ENCODE assay signal across 1 cellular context in the genomic region with DNA sequence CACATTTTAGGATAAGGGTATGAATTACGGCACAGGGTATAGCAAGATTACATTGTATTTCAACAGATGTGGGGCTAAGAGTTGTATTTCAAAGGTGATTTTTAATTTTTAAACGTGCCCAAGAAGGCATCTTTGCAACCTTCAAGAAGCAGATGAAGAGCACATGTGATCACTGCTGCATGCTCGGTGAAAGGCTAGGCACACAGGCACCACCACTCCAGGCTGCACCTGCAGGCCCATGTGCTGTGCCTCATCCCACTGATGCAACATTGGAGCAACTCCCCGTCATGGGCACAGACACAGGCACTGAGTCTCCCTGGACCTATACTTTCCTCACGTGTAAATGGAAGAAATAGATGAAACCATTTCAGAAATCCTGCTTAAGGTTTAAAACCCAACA.
TF ChIP-seq lines count a peak whose summit lies in the region.

No MANE protein-coding gene starts in this region.

TF ChIP-seq in K562, 482 proteins besides CTCF, POLR2A, EP300 and RAD21 (continued from another document and continues in another):
- TF ChIP-seq, protein P1, sequence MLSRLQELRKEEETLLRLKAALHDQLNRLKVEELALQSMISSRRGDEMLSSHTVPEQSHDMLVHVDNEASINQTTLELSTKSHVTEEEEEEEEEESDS (CRISPR knock-in tag; IDR thresholded peaks at IDR 0.05) = no peak
- TF ChIP-seq HMG20B (CRISPR knock-in tag; IDR thresholded peaks at IDR 0.05) (no peak), FOXO4 (CRISPR knock-in tag; IDR thresholded peaks at IDR 0.05) (no peak), DPF2 (IDR thresholded peaks at IDR 0.05) (no peak), ZBTB43 (CRISPR knock-in tag; IDR thresholded peaks at IDR 0.05) (no peak), NR2C1 (IDR thresholded peaks at IDR 0.05) (no peak), NR2C1 (tag; IDR thresholded peaks at IDR 0.05) (peak; percentile 55; the same call in 1 of the 2 replicates), RBM39 (optimal IDR thresholded peaks at IDR 0.05; ENCODE audit: low read depth, low read length) (no peak), TEAD2 (tag; IDR thresholded peaks at IDR 0.05) (no peak), ZFPM2 (CRISPR knock-in tag; IDR thresholded peaks at IDR 0.05) (no peak), COPS2 (conservative IDR thresholded peaks at IDR 0.05) (no peak), CEBPG (CRISPR knock-in tag; IDR thresholded peaks at IDR 0.05) (peak; percentile 93), CEBPG (tag; conservative IDR thresholded peaks at IDR 0.05 in 1 of 2, IDR thresholded peaks at IDR 0.05 in 1 of 2) (peak; percentile 66 to 92), ZNF586 (CRISPR knock-in tag; conservative IDR thresholded peaks at IDR 0.05) (no peak), PCBP1 (IDR thresholded peaks at IDR 0.05; ENCODE audit: low read depth, low read length, poor library complexity, severe bottlenecking) (no peak), FOXJ2 (tag; IDR thresholded peaks at IDR 0.05) (no peak), MIER1 (IDR thresholded peaks at IDR 0.05; ENCODE audit: low read depth) (no peak), ZZZ3 (IDR thresholded peaks at IDR 0.05) (no peak), PHF21A (IDR thresholded peaks at IDR 0.05; ENCODE audit: borderline replicate concordance, low read depth) (no peak), PURB (CRISPR knock-in tag; IDR thresholded peaks at IDR 0.05; ENCODE audit: low read depth) (no peak), ZNF592 (IDR thresholded peaks at IDR 0.05) (0 out of 2 replicates have a peak, but pooled peaks have one; percentile 56), HNRNPK (IDR thresholded peaks at IDR 0.05; ENCODE audit: low read depth, low read length, poor library complexity, severe bottlenecking) (no peak), NR2F6 (CRISPR knock-in tag; IDR thresholded peaks at IDR 0.05) (no peak), RBFOX2 (IDR thresholded peaks at IDR 0.05; ENCODE audit: low read depth, low read length) (0 out of 2 replicates have a peak, but pooled peaks have one; percentile 21), LCOR (CRISPR knock-in tag; IDR thresholded peaks at IDR 0.05) (no peak), MYC (IDR thresholded peaks at IDR 0.05; ENCODE audit: low read depth, low read length) (peak; percentile 97), MYC (CRISPR knock-in tag; IDR thresholded peaks at IDR 0.05; ENCODE audit: borderline replicate concordance, low read depth) (0 out of 2 replicates have a peak, but pooled peaks have one; percentile 55), ETV1 (tag; conservative IDR thresholded peaks at IDR 0.05; ENCODE audit: low read depth) (no peak)
- TF ChIP-seq, protein P2, sequence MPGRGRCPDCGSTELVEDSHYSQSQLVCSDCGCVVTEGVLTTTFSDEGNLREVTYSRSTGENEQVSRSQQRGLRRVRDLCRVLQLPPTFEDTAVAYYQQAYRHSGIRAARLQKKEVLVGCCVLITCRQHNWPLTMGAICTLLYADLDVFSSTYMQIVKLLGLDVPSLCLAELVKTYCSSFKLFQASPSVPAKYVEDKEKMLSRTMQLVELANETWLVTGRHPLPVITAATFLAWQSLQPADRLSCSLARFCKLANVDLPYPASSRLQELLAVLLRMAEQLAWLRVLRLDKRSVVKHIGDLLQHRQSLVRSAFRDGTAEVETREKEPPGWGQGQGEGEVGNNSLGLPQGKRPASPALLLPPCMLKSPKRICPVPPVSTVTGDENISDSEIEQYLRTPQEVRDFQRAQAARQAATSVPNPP (IDR thresholded peaks at IDR 0.05; ENCODE audit: borderline replicate concordance, insufficient read depth, insufficient read length) = no peak
- TF ChIP-seq, protein P3, sequence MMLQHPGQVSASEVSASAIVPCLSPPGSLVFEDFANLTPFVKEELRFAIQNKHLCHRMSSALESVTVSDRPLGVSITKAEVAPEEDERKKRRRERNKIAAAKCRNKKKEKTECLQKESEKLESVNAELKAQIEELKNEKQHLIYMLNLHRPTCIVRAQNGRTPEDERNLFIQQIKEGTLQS (IDR thresholded peaks at IDR 0.05) = peak; percentile 57; the same call in 1 of the 2 replicates
- TF ChIP-seq, protein P3 (CRISPR knock-in tag; conservative IDR thresholded peaks at IDR 0.05) = no peak
- TF ChIP-seq, protein P4, sequence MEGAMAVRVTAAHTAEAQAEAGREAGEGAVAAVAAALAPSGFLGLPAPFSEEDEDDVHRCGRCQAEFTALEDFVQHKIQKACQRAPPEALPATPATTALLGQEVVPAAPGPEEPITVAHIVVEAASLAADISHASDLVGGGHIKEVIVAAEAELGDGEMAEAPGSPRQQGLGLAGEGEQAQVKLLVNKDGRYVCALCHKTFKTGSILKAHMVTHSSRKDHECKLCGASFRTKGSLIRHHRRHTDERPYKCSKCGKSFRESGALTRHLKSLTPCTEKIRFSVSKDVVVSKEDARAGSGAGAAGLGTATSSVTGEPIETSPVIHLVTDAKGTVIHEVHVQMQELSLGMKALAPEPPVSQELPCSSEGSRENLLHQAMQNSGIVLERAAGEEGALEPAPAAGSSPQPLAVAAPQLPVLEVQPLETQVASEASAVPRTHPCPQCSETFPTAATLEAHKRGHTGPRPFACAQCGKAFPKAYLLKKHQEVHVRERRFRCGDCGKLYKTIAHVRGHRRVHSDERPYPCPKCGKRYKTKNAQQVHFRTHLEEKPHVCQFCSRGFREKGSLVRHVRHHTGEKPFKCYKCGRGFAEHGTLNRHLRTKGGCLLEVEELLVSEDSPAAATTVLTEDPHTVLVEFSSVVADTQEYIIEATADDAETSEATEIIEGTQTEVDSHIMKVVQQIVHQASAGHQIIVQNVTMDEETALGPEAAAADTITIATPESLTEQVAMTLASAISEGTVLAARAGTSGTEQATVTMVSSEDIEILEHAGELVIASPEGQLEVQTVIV (CRISPR knock-in tag; IDR thresholded peaks at IDR 0.05; ENCODE audit: borderline replicate concordance) = no peak
- TF ChIP-seq, protein P5, sequence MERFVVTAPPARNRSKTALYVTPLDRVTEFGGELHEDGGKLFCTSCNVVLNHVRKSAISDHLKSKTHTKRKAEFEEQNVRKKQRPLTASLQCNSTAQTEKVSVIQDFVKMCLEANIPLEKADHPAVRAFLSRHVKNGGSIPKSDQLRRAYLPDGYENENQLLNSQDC (CRISPR knock-in tag; IDR thresholded peaks at IDR 0.05) = no peak
- TF ChIP-seq, protein P6, sequence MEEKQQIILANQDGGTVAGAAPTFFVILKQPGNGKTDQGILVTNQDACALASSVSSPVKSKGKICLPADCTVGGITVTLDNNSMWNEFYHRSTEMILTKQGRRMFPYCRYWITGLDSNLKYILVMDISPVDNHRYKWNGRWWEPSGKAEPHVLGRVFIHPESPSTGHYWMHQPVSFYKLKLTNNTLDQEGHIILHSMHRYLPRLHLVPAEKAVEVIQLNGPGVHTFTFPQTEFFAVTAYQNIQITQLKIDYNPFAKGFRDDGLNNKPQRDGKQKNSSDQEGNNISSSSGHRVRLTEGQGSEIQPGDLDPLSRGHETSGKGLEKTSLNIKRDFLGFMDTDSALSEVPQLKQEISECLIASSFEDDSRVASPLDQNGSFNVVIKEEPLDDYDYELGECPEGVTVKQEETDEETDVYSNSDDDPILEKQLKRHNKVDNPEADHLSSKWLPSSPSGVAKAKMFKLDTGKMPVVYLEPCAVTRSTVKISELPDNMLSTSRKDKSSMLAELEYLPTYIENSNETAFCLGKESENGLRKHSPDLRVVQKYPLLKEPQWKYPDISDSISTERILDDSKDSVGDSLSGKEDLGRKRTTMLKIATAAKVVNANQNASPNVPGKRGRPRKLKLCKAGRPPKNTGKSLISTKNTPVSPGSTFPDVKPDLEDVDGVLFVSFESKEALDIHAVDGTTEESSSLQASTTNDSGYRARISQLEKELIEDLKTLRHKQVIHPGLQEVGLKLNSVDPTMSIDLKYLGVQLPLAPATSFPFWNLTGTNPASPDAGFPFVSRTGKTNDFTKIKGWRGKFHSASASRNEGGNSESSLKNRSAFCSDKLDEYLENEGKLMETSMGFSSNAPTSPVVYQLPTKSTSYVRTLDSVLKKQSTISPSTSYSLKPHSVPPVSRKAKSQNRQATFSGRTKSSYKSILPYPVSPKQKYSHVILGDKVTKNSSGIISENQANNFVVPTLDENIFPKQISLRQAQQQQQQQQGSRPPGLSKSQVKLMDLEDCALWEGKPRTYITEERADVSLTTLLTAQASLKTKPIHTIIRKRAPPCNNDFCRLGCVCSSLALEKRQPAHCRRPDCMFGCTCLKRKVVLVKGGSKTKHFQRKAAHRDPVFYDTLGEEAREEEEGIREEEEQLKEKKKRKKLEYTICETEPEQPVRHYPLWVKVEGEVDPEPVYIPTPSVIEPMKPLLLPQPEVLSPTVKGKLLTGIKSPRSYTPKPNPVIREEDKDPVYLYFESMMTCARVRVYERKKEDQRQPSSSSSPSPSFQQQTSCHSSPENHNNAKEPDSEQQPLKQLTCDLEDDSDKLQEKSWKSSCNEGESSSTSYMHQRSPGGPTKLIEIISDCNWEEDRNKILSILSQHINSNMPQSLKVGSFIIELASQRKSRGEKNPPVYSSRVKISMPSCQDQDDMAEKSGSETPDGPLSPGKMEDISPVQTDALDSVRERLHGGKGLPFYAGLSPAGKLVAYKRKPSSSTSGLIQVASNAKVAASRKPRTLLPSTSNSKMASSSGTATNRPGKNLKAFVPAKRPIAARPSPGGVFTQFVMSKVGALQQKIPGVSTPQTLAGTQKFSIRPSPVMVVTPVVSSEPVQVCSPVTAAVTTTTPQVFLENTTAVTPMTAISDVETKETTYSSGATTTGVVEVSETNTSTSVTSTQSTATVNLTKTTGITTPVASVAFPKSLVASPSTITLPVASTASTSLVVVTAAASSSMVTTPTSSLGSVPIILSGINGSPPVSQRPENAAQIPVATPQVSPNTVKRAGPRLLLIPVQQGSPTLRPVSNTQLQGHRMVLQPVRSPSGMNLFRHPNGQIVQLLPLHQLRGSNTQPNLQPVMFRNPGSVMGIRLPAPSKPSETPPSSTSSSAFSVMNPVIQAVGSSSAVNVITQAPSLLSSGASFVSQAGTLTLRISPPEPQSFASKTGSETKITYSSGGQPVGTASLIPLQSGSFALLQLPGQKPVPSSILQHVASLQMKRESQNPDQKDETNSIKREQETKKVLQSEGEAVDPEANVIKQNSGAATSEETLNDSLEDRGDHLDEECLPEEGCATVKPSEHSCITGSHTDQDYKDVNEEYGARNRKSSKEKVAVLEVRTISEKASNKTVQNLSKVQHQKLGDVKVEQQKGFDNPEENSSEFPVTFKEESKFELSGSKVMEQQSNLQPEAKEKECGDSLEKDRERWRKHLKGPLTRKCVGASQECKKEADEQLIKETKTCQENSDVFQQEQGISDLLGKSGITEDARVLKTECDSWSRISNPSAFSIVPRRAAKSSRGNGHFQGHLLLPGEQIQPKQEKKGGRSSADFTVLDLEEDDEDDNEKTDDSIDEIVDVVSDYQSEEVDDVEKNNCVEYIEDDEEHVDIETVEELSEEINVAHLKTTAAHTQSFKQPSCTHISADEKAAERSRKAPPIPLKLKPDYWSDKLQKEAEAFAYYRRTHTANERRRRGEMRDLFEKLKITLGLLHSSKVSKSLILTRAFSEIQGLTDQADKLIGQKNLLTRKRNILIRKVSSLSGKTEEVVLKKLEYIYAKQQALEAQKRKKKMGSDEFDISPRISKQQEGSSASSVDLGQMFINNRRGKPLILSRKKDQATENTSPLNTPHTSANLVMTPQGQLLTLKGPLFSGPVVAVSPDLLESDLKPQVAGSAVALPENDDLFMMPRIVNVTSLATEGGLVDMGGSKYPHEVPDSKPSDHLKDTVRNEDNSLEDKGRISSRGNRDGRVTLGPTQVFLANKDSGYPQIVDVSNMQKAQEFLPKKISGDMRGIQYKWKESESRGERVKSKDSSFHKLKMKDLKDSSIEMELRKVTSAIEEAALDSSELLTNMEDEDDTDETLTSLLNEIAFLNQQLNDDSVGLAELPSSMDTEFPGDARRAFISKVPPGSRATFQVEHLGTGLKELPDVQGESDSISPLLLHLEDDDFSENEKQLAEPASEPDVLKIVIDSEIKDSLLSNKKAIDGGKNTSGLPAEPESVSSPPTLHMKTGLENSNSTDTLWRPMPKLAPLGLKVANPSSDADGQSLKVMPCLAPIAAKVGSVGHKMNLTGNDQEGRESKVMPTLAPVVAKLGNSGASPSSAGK (IDR thresholded peaks at IDR 0.05) = peak; percentile 76
